In genomic region chr3:119551525-119552063, GRCh38 we compare ENCODE assay signal across 1 cellular context.
TF ChIP-seq lines count a peak whose summit lies in the region.

No MANE protein-coding gene starts in this region.

TF ChIP-seq in GM23338, 12 proteins besides CTCF, POLR2A, EP300 and RAD21 (continued from another document):
- no peak for TF ChIP-seq EZH2 (IDR thresholded peaks at IDR 0.05; ENCODE audit: low read depth, unreplicated experiment)
- no peak for TF ChIP-seq POLR2AphosphoS5 (IDR thresholded peaks at IDR 0.05; ENCODE audit: low read depth)
- no peak for TF ChIP-seq ZNF114 (CRISPR knock-in tag; IDR thresholded peaks at IDR 0.05)
- no peak for TF ChIP-seq ZNF462 (CRISPR knock-in tag; IDR thresholded peaks at IDR 0.05)
- TF ChIP-seq REST (IDR thresholded peaks at IDR 0.05; ENCODE audit: unreplicated experiment) = no peak
